Comparison of ENCODE assay signal across 8 cellular contexts in the genomic region with DNA sequence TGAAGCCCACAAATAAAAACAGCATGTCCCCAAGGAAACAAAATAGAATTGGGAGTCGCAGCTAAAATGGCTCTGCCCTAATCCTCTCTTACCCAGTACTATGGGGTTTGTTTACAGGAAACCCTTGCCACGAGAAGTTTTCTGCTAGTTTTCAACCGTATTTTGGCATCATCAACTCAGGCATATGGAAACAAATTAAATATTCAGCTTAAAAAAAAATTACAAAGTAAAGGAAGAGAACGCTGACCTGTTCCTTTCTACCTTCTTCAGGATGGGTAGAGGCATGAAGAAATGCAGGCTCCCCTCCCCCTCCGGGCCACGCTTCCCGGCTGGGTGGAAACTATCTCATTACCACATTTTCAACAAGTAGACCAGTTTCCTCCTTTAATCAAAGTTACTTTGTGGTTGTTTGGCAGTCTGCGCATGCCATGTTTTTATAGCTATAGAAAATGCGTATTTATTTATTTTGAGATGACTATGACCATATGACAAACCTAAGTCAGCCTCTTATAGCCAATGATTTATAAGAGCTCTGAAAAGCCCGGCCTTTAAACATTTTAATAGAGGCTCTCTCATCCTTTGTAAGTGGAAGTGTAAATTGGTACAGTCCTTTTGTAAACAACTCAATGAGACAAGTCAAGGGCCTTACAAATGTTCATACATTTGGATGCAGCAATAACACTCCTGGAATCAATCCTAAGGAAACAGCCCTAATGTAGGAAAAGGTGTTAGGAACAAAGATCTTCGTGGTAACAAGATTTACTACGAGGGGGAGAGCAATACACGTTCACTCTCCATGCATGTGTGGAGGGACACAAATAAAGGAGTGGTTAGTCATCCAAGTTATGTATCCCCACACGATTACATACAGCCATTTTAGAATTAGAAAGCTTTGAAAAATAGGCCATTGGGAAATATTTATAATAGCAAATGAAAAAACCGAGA. TPM values are rescaled to one million over a fixed set of nuclear protein-coding genes. Genes with fewer than 3 reads are reported as not detected.
DNase-seq lines count a peak whose midpoint lies in the region; ATAC-seq and TF ChIP-seq lines count a peak whose summit lies in the region.

No MANE protein-coding gene starts in this region.

- no peaks in the 10 kb centered on the region for H3K36me3 ChIP-seq in mucosa of rectum (ENCODE audit: control insufficient read depth in 2 of 2, insufficient read depth in 2 of 2, low read length in 2 of 2)

- peak overlapping the region; percentile 31 to 60 for H3K9ac ChIP-seq in mucosa of rectum (ENCODE audit: low read depth in 1 of 2, low read length in 2 of 2)

- peak overlapping the region; percentile 35 to 66 (median 41) for H3K27ac Mint-ChIP-seq in brain

- H3K36me3 Mint-ChIP-seq in brain = no peaks in the 10 kb centered on the region

- peaks cover 10 to 22% of the 10 kb centered on the region in 2 donors for H3K4me1 ChIP-seq in mucosa of rectum (ENCODE audit: control insufficient read depth in 2 of 2, insufficient read depth in 2 of 2, low read length in 2 of 2)

- H3K4me3 ChIP-seq in mucosa of rectum (ENCODE audit: low read length in 2 of 2) = peak overlapping the region in 1 of 2 donors; percentile 64

- peak overlapping the region in 2 of 5 experiments; percentile 3 to 25 for H3K4me3 Mint-ChIP-seq in brain

- no peaks in the 10 kb centered on the region for H3K9me3 ChIP-seq in mucosa of rectum (ENCODE audit: control insufficient read depth in 2 of 2, low read length in 2 of 2)

- peak; percentile 85 for DNase-seq in M059J (ENCODE audit: low read depth)
- DNase-seq in T-helper 9 cell = peak; percentile 54
- DNase-seq in stimulated activated naive CD4-positive, alpha-beta T cell treated with Interleukin-2 at 50 U/mL for 16 hours (lab: John Stamatoyannopoulos, UW) = peak; percentile 60
- no peak for DNase-seq in COLO829 (ENCODE audit: low spot score)

- H3K4me1 Mint-ChIP-seq in brain = peaks cover 29% of the 10 kb centered on the region

- H3K27me3 ChIP-seq in mucosa of rectum (ENCODE audit: control insufficient read depth in 2 of 2, insufficient read depth in 2 of 2, low read length in 2 of 2) = no peaks in the 10 kb centered on the region

- TF ChIP-seq CTCF in brain (conservative IDR thresholded peaks at IDR 0.05) = no peak

- ATAC-seq in GM18870 (IDR thresholded peaks at IDR 0.05; ENCODE audit: unreplicated experiment) (peak; percentile 39), HG03442 (IDR thresholded peaks at IDR 0.05; ENCODE audit: unreplicated experiment) (no peak)

- no peaks in the 10 kb centered on the region for H3K27me3 Mint-ChIP-seq in brain

- peaks cover 0 to 4% (median 2%) of the 10 kb centered on the region in 5 experiments for H3K9me3 Mint-ChIP-seq in brain

- H3K27ac ChIP-seq in mucosa of rectum (ENCODE audit: low read depth in 2 of 2, low read length in 2 of 2) = peak overlapping the region; percentile 79 to 84

RNA-seq across cellular contexts. Expression of a gene that starts 16.1 kb away (rescaled TPM):
- total RNA-seq in M059J (2014; rRNA removed; shearing (Covaris generic)) = 22.8 and 46.7 TPM in 2 replicates
- polyA plus RNA-seq in brain (ENCODE audit: insufficient read depth, low read depth, low replicate concordance) = 5.7 TPM
